In genomic region chr5:135009736-135010501, GRCh38 we compare ENCODE assay signal across 1 cellular context.
TF ChIP-seq lines count a peak whose summit lies in the region.

No MANE protein-coding gene starts in this region.

TF ChIP-seq in H1, 55 proteins besides CTCF, POLR2A, EP300 and RAD21:
- TF ChIP-seq GTF2F1 (IDR thresholded peaks at IDR 0.05; ENCODE audit: borderline replicate concordance, low read depth, low read length) (no peak), YY1 (IDR thresholded peaks at IDR 0.05; ENCODE audit: low read depth, low read length) (no peak), MAFK (IDR thresholded peaks at IDR 0.05; ENCODE audit: low read depth, low read length) (peak; percentile 36; the same call in 1 of the 2 replicates), JUND (IDR thresholded peaks at IDR 0.05; ENCODE audit: low read length) (no peak)
TF ChIP-seq in H1: peak in this region for 1.
